ENCODE assay signal across 11 cellular contexts in genomic region chr2:97761192-97761591, GRCh38. TPM values are rescaled to one million over a fixed set of nuclear protein-coding genes. Genes with fewer than 3 reads are reported as not detected.
DNase-seq lines count a peak whose midpoint lies in the region; ATAC-seq lines count a peak whose summit lies in the region.
"Had no signal": no experiment of that assay in that cellular context is flagged by ENCODE, and none has a peak within 500 bp of the region (broad histone marks: within the 10 kb centered on the region; RNA-seq: fewer than 3 reads in every experiment).

No MANE protein-coding gene starts in this region.

- H3K27ac Mint-ChIP-seq in IgD-negative memory B cell = peak overlapping the region in 2 of 3 donors; percentile 24 to 58

- H3K4me1 Mint-ChIP-seq in IgD-negative memory B cell = peaks cover 0 to 3% (median 0%) of the 10 kb centered on the region in 3 donors

- H3K27me3 Mint-ChIP-seq in IgD-negative memory B cell = no peaks in the 10 kb centered on the region

- H3K4me3 Mint-ChIP-seq in IgD-negative memory B cell = peak overlapping the region in 2 of 4 donors; percentile 8 to 37

- H3K9me3 Mint-ChIP-seq in IgD-negative memory B cell = no peaks in the 10 kb centered on the region

- peak; percentile 48 for DNase-seq in activated CD8-positive, alpha-beta memory T cell treated with anti-CD3 and anti-CD28 coated beads, Interleukin-2, amount 50 U/mL, for 4 hours
- peak; percentile 56 for DNase-seq in central memory CD4-positive, alpha-beta T cell
- peak; percentile 38 to 42 for DNase-seq in stimulated activated CD4-positive, alpha-beta T cell treated with anti-CD3 and anti-CD28 coated beads, Interleukin-4, amount 100 ng/mL, for 4 hours
- DNase-seq in COLO829 (ENCODE audit: low spot score) (no peak), SW 1271 (lab: John Stamatoyannopoulos, UW) (no peak), NCI-H1417 treated with DMSO at 0.1 percent for 48 hours (lab: John Stamatoyannopoulos, UW) (no peak)
- DNase-seq: left lung, NCI-H1092, substantia nigra had no signal

- H3K36me3 Mint-ChIP-seq in IgD-negative memory B cell = peaks cover 3% of the 10 kb centered on the region

- no peak for ATAC-seq in GM19467 (IDR thresholded peaks at IDR 0.05; ENCODE audit: unreplicated experiment)
- ATAC-seq: left lung had no signal

RNA-seq across cellular contexts. Expression of gene ZAP70, which starts 47.8 kb away (rescaled TPM):
- polyA plus RNA-seq in IgD-negative memory B cell = 4.6 TPM

Comparison
In these comparisons a context has a peak if more than half of its experiments do, and no peak if none do; other contexts are left out.
1. DNase-seq: peak in activated CD8-positive, alpha-beta memory T cell treated with anti-CD3 and anti-CD28 coated beads, Interleukin-2, amount 50 U/mL, for 4 hours (single experiment), central memory CD4-positive, alpha-beta T cell (single experiment) and stimulated activated CD4-positive, alpha-beta T cell treated with anti-CD3 and anti-CD28 coated beads, Interleukin-4, amount 100 ng/mL, for 4 hours (2 of 2); none in COLO829 (single experiment), SW 1271 (0 of 2) and NCI-H1417 treated with DMSO at 0.1 percent for 48 hours (single experiment).